Comparison of ENCODE assay signal across 25 cellular contexts in the genomic region with DNA sequence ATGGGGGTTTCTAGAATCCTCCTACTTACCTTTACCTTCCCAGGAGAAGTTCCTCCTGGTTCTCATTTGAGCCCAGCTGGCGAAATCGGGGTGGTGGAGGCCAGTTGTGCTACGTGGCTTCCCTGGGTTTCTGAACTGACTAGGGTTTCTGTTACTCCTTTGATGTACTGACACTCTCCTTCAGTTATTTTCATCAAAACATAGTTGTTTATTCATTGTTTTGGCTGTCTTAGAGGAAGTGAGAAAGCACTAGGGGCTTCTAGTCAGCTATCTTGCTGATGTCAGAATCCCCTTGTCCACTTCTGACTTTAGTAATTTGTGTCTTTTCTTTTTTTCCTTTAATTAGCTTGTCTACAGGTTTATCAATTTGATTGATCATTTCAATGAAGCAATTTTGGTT.
"Had no signal": no experiment of that assay in that cellular context is flagged by ENCODE, and none has a peak within 500 bp of the region (broad histone marks: within the 10 kb centered on the region; RNA-seq: fewer than 3 reads in every experiment).

No MANE protein-coding gene starts in this region.

- H3K36me3 ChIP-seq: left ventricle myocardium inferior, pancreas, prostate gland, spleen, suprapubic skin, thoracic aorta, tibial artery, upper lobe of right lung had no signal

- DNase-seq: islet precursor cell; left ventricle myocardium inferior; naive B cell; natural killer cell; nephron progenitor cell; nucleus accumbens; pancreas; posterior cingulate gyrus; retina; right cardiac atrium; small intestine; spleen; stimulated activated CD4-positive, alpha-beta T cell treated with anti-CD3 and anti-CD28 coated beads, Interleukin-4, amount 100 ng/mL, for 24 hours; stimulated activated naive CD4-positive, alpha-beta T cell; tibial artery; trophoblast cell; upper lobe of right lung had no signal

- H3K4me1 Mint-ChIP-seq: mesothelial cell of epicardium; natural killer cell; nephron progenitor cell; stimulated activated effector memory CD8-positive, alpha-beta T cell treated with anti-CD3 and anti-CD28 coated beads, Interleukin-12 subunit alpha, Interleukin-12 subunit beta, amount 100 ng/mL, for 72 hours had no signal

- H3K36me3 Mint-ChIP-seq: stimulated activated effector memory CD8-positive, alpha-beta T cell treated with anti-CD3 and anti-CD28 coated beads, Interleukin-12 subunit alpha, Interleukin-12 subunit beta, amount 100 ng/mL, for 72 hours had no signal

- H3K4me1 ChIP-seq: left ventricle myocardium inferior, pancreas, prostate gland, spleen, suprapubic skin, tibial artery, upper lobe of right lung had no signal

- H3K4me3 ChIP-seq: left ventricle myocardium inferior, lung, pancreas, prostate gland, spleen, suprapubic skin, thoracic aorta, tibial artery, upper lobe of right lung had no signal

- H3K27me3 Mint-ChIP-seq: naive B cell; stimulated activated naive CD8-positive, alpha-beta T cell treated with anti-CD3 and anti-CD28 coated beads, Interleukin-15, Interleukin-2, amounts not matched to agents 100 ng/mL and 50 ng/mL, for 24 hours had no signal

- H3K4me3 Mint-ChIP-seq: mesothelial cell of epicardium; natural killer cell; nephron progenitor cell; stimulated activated effector memory CD8-positive, alpha-beta T cell treated with anti-CD3 and anti-CD28 coated beads, Interleukin-12 subunit alpha, Interleukin-12 subunit beta, amount 100 ng/mL, for 72 hours; stimulated activated naive CD8-positive, alpha-beta T cell treated with anti-CD3 and anti-CD28 coated beads, Interleukin-15, Interleukin-2, amounts not matched to agents 100 ng/mL and 50 ng/mL, for 24 hours had no signal

- ATAC-seq: natural killer cell; pancreas; right cardiac atrium; sciatic nerve; stimulated activated effector memory CD8-positive, alpha-beta T cell treated with anti-CD3 and anti-CD28 coated beads, Interleukin-12 subunit alpha, Interleukin-12 subunit beta, amount 100 ng/mL, for 72 hours; upper lobe of right lung had no signal

- H3K27ac Mint-ChIP-seq: mesothelial cell of epicardium; natural killer cell; nephron progenitor cell; stimulated activated effector memory CD8-positive, alpha-beta T cell treated with anti-CD3 and anti-CD28 coated beads, Interleukin-12 subunit alpha, Interleukin-12 subunit beta, amount 100 ng/mL, for 72 hours; stimulated activated naive CD8-positive, alpha-beta T cell treated with anti-CD3 and anti-CD28 coated beads, Interleukin-15, Interleukin-2, amounts not matched to agents 100 ng/mL and 50 ng/mL, for 24 hours had no signal

- H3K27me3 ChIP-seq: pancreas, spleen, suprapubic skin, tibial artery, upper lobe of right lung had no signal

- H3K27ac ChIP-seq: left ventricle myocardium inferior, pancreas, prostate gland, spleen, suprapubic skin, thoracic aorta, tibial artery, upper lobe of right lung had no signal

- H3K9me3 ChIP-seq: pancreas, prostate gland had no signal
